21 cellular contexts compared by ENCODE assay signal in genomic region chr10:118667732-118668131, GRCh38.
DNase-seq lines count a peak whose midpoint lies in the region; ATAC-seq, FAIRE-seq and TF ChIP-seq lines count a peak whose summit lies in the region.
"Had no signal": no experiment of that assay in that cellular context is flagged by ENCODE, and none has a peak within 500 bp of the region (broad histone marks: within the 10 kb centered on the region; RNA-seq: fewer than 3 reads in every experiment).

No MANE protein-coding gene starts in this region.

- H3K4me3 ChIP-seq in adrenal gland (no peak overlapping the region), body of pancreas (no peak overlapping the region), pancreas (no peak overlapping the region)
- H3K4me3 ChIP-seq: BLaER1 had no signal

- no peak for FAIRE-seq in pancreas (lab: Jason Lieb, UNC)
- FAIRE-seq: A204.1, G401.6, GM12891, GM19239 had no signal

- H3K9me3 ChIP-seq in adrenal gland (replicated peaks in 1 of 3) (no peaks in the 10 kb centered on the region), body of pancreas (no peaks in the 10 kb centered on the region), pancreas (no peaks in the 10 kb centered on the region)
- H3K9me3 ChIP-seq: BE2C, BLaER1 had no signal

- TF ChIP-seq POLR2A in adrenal gland (IDR thresholded peaks at IDR 0.05) = no peak
- TF ChIP-seq POLR2A in body of pancreas (IDR thresholded peaks at IDR 0.05) = no peak

- H3K4me1 ChIP-seq in adrenal gland (replicated peaks in 1 of 2) (peaks cover 28 to 53% of the 10 kb centered on the region in 2 donors), body of pancreas (peaks cover 48% of the 10 kb centered on the region), pancreas (peaks cover 17 to 22% (median 18%) of the 10 kb centered on the region in 3 donors)

- DNase-seq in adrenal gland = peak in 5 of 7 donors; percentile 43 to 81 (median 55)
- DNase-seq in body of pancreas = peak; percentile 31 to 76 (median 60)
- DNase-seq in pancreas = peak in 1 of 6 donors; percentile 71
- DNase-seq in NCI-H524 treated with DMSO at 0.1 percent for 48 hours (lab: John Stamatoyannopoulos, UW) = no peak
- DNase-seq in activated gamma-delta T cell (lab: John Stamatoyannopoulos, UW) = no peak
- DNase-seq: 8988T; ACHN; BE2C; CD4-positive, alpha-beta memory T cell; CD4-positive, CD25-positive, alpha-beta regulatory T cell; CD8-positive, alpha-beta memory T cell; COR-L47; DMS 273 treated with DMSO at 0.1 percent for 48 hours; DMS153; DMS79 treated with DMSO at 0.1 percent for 48 hours; GF-D8 had no signal

- peak overlapping the region in 1 of 5 donors; percentile 91 for H3K27ac ChIP-seq in adrenal gland
- peak overlapping the region in 2 of 4 donors; percentile 23 to 48 for H3K27ac ChIP-seq in body of pancreas
- H3K27ac ChIP-seq in pancreas = no peak overlapping the region
- H3K27ac ChIP-seq: BLaER1 had no signal

- TF ChIP-seq CTCF in adrenal gland (IDR thresholded peaks at IDR 0.05) (no peak), body of pancreas (IDR thresholded peaks at IDR 0.05) (no peak), pancreas (IDR thresholded peaks at IDR 0.05) (no peak)

- H3K36me3 ChIP-seq in adrenal gland (replicated peaks in 1 of 2) (no peaks in the 10 kb centered on the region), body of pancreas (replicated peaks in 1 of 2; ENCODE audit: insufficient read depth in 1 of 2, low read depth in 2 of 2) (no peaks in the 10 kb centered on the region), pancreas (no peaks in the 10 kb centered on the region)
- H3K36me3 ChIP-seq: BE2C, BLaER1 had no signal

- intact Hi-C loops in adrenal gland (cut with DNase I) (no loop called here), body of pancreas (cut with DNase I) (no loop called here), pancreas (cut with DNase I) (no loop called here)

- ATAC-seq in body of pancreas (peak; percentile 74), pancreas (peak in 3 of 4 donors; percentile 59 to 71 (median 68))

- H3K27me3 ChIP-seq in adrenal gland (no peaks in the 10 kb centered on the region), body of pancreas (no peaks in the 10 kb centered on the region), pancreas (no peaks in the 10 kb centered on the region)
- H3K27me3 ChIP-seq: BE2C, BLaER1 had no signal

- WGBS in adrenal gland, 4 donors = 29 to 46% (median 41%) methylated on average over 4 of the region's 4 CpGs
- WGBS in body of pancreas, 2 donors = 35 to 42% methylated on average over 4 of the region's 4 CpGs
- WGBS in pancreas, 2 donors = 27 to 31% methylated on average over 4 of the region's 4 CpGs

Comparison
In these comparisons a context has a peak if more than half of its experiments do, and no peak if none do; other contexts are left out.
1. DNase-seq: peak in adrenal gland (5 of 7) and body of pancreas (4 of 4); none in NCI-H524 treated with DMSO at 0.1 percent for 48 hours (single experiment) and activated gamma-delta T cell (single experiment).